Comparison of ENCODE assay signal across 1 cellular context in the genomic region with DNA sequence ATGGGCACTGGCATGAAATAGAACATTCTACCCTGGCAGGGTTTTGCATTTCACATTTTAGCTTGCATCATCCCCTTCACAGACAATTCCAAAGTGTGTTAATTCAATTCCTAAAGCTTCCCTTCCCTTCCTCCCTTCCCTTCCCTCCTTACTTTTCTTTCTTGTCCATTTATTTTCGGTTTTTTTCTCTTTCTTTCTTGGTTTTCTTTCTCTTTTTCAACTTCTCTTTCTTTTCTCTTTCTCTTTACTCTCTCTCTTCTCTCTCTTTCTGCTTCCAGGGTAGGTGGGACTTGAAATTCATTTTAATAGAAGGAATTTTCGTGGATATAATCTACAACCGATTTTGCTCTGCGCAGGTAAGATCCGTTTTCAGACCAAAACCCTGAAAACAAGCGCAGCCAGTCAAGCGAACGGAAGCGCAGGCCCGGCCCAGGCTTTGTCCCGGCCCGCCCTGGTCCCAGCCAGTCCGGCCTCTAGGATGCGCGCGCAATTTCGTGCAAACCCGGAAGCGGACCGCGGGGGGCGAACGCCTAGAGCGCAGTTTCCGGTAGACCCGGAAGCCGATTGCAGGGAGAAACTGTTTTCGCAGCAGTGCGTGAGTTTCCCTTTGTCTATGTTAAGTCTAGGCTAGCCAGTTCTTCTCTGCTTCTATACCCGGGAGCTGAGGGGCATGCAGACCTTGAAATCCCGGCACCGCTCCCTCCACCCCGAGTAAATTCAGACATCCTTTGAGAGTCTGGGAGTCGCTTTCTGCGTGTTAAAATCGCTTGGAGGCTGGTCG.
TF ChIP-seq lines count a peak whose summit lies in the region.

A gene (plus strand): TSS at position 540 of the 781 bp plus-strand sequence. CDS start 4,165 bp downstream, outside the sequence.

TF ChIP-seq in K562, 482 proteins besides CTCF, POLR2A, EP300 and RAD21 (continued from another document):
- TF ChIP-seq, protein P1, sequence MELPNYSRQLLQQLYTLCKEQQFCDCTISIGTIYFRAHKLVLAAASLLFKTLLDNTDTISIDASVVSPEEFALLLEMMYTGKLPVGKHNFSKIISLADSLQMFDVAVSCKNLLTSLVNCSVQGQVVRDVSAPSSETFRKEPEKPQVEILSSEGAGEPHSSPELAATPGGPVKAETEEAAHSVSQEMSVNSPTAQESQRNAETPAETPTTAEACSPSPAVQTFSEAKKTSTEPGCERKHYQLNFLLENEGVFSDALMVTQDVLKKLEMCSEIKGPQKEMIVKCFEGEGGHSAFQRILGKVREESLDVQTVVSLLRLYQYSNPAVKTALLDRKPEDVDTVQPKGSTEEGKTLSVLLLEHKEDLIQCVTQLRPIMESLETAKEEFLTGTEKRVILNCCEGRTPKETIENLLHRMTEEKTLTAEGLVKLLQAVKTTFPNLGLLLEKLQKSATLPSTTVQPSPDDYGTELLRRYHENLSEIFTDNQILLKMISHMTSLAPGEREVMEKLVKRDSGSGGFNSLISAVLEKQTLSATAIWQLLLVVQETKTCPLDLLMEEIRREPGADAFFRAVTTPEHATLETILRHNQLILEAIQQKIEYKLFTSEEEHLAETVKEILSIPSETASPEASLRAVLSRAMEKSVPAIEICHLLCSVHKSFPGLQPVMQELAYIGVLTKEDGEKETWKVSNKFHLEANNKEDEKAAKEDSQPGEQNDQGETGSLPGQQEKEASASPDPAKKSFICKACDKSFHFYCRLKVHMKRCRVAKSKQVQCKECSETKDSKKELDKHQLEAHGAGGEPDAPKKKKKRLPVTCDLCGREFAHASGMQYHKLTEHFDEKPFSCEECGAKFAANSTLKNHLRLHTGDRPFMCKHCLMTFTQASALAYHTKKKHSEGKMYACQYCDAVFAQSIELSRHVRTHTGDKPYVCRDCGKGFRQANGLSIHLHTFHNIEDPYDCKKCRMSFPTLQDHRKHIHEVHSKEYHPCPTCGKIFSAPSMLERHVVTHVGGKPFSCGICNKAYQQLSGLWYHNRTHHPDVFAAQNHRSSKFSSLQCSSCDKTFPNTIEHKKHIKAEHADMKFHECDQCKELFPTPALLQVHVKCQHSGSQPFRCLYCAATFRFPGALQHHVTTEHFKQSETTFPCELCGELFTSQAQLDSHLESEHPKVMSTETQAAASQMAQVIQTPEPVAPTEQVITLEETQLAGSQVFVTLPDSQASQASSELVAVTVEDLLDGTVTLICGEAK (IDR thresholded peaks at IDR 0.05), result peak; percentile 89
- TF ChIP-seq, protein P1 (CRISPR knock-in tag; IDR thresholded peaks at IDR 0.05), result no peak
- TF ChIP-seq MECOM (CRISPR knock-in tag; IDR thresholded peaks at IDR 0.05) (no peak), TFAM (CRISPR knock-in tag; conservative IDR thresholded peaks at IDR 0.05) (no peak), PRMT5 (CRISPR knock-in tag; IDR thresholded peaks at IDR 0.05) (no peak), YY1 (IDR thresholded peaks at IDR 0.05; ENCODE audit: borderline replicate concordance in 1 of 3, control insufficient read depth in 1 of 3, extremely low read depth in 1 of 3, insufficient read depth in 3 of 3, insufficient read length in 1 of 3, insufficient replicate concordance in 2 of 3, low read depth in 1 of 3, low read length in 2 of 3) (no peak), RBFOX2 (IDR thresholded peaks at IDR 0.05; ENCODE audit: low read depth, low read length) (peak; percentile 72), ZNF140 (CRISPR knock-in tag; IDR thresholded peaks at IDR 0.05) (no peak), ZKSCAN1 (IDR thresholded peaks at IDR 0.05; ENCODE audit: low read depth, low read length) (no peak), ZNF232 (CRISPR knock-in tag; IDR thresholded peaks at IDR 0.05) (no peak), TARDBP (IDR thresholded peaks at IDR 0.05) (no peak), ATF1 (CRISPR knock-in tag; IDR thresholded peaks at IDR 0.05) (no peak), ATF1 (tag; IDR thresholded peaks at IDR 0.05) (0 out of 2 replicates have a peak, but pooled peaks have one; percentile 12), FOXK1 (CRISPR knock-in tag; IDR thresholded peaks at IDR 0.05; ENCODE audit: borderline replicate concordance) (no peak), HNRNPLL (IDR thresholded peaks at IDR 0.05; ENCODE audit: low read depth, low read length, poor library complexity, severe bottlenecking) (peak; percentile 80), ZBTB8A (IDR thresholded peaks at IDR 0.05; ENCODE audit: partially characterized antibody) (no peak), HCFC1 (IDR thresholded peaks at IDR 0.05; ENCODE audit: low read depth, low read length) (peak; percentile 53), ZNF146 (CRISPR knock-in tag; IDR thresholded peaks at IDR 0.05; ENCODE audit: unreplicated experiment) (no peak)
- TF ChIP-seq, protein P2, sequence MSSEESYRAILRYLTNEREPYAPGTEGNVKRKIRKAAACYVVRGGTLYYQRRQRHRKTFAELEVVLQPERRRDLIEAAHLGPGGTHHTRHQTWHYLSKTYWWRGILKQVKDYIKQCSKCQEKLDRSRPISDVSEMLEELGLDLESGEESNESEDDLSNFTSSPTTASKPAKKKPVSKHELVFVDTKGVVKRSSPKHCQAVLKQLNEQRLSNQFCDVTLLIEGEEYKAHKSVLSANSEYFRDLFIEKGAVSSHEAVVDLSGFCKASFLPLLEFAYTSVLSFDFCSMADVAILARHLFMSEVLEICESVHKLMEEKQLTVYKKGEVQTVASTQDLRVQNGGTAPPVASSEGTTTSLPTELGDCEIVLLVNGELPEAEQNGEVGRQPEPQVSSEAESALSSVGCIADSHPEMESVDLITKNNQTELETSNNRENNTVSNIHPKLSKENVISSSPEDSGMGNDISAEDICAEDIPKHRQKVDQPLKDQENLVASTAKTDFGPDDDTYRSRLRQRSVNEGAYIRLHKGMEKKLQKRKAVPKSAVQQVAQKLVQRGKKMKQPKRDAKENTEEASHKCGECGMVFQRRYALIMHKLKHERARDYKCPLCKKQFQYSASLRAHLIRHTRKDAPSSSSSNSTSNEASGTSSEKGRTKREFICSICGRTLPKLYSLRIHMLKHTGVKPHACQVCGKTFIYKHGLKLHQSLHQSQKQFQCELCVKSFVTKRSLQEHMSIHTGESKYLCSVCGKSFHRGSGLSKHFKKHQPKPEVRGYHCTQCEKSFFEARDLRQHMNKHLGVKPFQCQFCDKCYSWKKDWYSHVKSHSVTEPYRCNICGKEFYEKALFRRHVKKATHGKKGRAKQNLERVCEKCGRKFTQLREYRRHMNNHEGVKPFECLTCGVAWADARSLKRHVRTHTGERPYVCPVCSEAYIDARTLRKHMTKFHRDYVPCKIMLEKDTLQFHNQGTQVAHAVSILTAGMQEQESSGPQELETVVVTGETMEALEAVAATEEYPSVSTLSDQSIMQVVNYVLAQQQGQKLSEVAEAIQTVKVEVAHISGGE (CRISPR knock-in tag; IDR thresholded peaks at IDR 0.05), result peak in 2 of 3 experiments; percentile 35 to 95; a peak in 2 of 6 replicates
- TF ChIP-seq, protein P3, sequence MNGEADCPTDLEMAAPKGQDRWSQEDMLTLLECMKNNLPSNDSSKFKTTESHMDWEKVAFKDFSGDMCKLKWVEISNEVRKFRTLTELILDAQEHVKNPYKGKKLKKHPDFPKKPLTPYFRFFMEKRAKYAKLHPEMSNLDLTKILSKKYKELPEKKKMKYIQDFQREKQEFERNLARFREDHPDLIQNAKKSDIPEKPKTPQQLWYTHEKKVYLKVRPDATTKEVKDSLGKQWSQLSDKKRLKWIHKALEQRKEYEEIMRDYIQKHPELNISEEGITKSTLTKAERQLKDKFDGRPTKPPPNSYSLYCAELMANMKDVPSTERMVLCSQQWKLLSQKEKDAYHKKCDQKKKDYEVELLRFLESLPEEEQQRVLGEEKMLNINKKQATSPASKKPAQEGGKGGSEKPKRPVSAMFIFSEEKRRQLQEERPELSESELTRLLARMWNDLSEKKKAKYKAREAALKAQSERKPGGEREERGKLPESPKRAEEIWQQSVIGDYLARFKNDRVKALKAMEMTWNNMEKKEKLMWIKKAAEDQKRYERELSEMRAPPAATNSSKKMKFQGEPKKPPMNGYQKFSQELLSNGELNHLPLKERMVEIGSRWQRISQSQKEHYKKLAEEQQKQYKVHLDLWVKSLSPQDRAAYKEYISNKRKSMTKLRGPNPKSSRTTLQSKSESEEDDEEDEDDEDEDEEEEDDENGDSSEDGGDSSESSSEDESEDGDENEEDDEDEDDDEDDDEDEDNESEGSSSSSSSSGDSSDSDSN (IDR thresholded peaks at IDR 0.05; ENCODE audit: borderline replicate concordance in 1 of 2, low read depth in 2 of 2, low read length in 2 of 2), result no peak
- TF ChIP-seq, protein P4, sequence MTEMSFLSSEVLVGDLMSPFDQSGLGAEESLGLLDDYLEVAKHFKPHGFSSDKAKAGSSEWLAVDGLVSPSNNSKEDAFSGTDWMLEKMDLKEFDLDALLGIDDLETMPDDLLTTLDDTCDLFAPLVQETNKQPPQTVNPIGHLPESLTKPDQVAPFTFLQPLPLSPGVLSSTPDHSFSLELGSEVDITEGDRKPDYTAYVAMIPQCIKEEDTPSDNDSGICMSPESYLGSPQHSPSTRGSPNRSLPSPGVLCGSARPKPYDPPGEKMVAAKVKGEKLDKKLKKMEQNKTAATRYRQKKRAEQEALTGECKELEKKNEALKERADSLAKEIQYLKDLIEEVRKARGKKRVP (CRISPR knock-in tag; IDR thresholded peaks at IDR 0.05), result no peak
- TF ChIP-seq, protein P5, sequence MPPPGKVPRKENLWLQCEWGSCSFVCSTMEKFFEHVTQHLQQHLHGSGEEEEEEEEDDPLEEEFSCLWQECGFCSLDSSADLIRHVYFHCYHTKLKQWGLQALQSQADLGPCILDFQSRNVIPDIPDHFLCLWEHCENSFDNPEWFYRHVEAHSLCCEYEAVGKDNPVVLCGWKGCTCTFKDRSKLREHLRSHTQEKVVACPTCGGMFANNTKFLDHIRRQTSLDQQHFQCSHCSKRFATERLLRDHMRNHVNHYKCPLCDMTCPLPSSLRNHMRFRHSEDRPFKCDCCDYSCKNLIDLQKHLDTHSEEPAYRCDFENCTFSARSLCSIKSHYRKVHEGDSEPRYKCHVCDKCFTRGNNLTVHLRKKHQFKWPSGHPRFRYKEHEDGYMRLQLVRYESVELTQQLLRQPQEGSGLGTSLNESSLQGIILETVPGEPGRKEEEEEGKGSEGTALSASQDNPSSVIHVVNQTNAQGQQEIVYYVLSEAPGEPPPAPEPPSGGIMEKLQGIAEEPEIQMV (tag; conservative IDR thresholded peaks at IDR 0.05; ENCODE audit: low read depth), result 0 out of 2 replicates have a peak, but pooled peaks have one; percentile 4
- TF ChIP-seq, protein P6, sequence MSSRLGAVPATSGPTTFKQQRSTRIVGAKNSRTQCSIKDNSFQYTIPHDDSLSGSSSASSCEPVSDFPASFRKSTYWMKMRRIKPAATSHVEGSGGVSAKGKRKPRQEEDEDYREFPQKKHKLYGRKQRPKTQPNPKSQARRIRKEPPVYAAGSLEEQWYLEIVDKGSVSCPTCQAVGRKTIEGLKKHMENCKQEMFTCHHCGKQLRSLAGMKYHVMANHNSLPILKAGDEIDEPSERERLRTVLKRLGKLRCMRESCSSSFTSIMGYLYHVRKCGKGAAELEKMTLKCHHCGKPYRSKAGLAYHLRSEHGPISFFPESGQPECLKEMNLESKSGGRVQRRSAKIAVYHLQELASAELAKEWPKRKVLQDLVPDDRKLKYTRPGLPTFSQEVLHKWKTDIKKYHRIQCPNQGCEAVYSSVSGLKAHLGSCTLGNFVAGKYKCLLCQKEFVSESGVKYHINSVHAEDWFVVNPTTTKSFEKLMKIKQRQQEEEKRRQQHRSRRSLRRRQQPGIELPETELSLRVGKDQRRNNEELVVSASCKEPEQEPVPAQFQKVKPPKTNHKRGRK (tag; IDR thresholded peaks at IDR 0.05), result peak; percentile 79
- TF ChIP-seq, protein P7, sequence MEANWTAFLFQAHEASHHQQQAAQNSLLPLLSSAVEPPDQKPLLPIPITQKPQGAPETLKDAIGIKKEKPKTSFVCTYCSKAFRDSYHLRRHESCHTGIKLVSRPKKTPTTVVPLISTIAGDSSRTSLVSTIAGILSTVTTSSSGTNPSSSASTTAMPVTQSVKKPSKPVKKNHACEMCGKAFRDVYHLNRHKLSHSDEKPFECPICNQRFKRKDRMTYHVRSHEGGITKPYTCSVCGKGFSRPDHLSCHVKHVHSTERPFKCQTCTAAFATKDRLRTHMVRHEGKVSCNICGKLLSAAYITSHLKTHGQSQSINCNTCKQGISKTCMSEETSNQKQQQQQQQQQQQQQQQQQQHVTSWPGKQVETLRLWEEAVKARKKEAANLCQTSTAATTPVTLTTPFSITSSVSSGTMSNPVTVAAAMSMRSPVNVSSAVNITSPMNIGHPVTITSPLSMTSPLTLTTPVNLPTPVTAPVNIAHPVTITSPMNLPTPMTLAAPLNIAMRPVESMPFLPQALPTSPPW (CRISPR knock-in tag; IDR thresholded peaks at IDR 0.05), result peak; percentile 65
